ENCODE assay signal across 26 cellular contexts in genomic region chrX:43064096-43064495, GRCh38.
"Had no signal": no experiment of that assay in that cellular context is flagged by ENCODE, and none has a peak within 500 bp of the region (broad histone marks: within the 10 kb centered on the region; RNA-seq: fewer than 3 reads in every experiment).

No MANE protein-coding gene starts in this region.

- H3K9me3 ChIP-seq: body of pancreas, Peyer's patch had no signal

- H3K4me1 Mint-ChIP-seq: activated CD4-positive, alpha-beta T cell treated with anti-CD3 and anti-CD28 coated beads, Interleukin-2, amount 10 ng/mL, durations not matched to agents 24 days and 14 days; activated CD8-positive, alpha-beta memory T cell treated with anti-CD3 and anti-CD28 coated beads, Interleukin-2, amount 10 ng/mL, durations not matched to agents 7 days and 5 days; T-helper 17 cell had no signal

- H3K27me3 Mint-ChIP-seq: activated B cell treated with CpG ODN at 0.5 μM for 24 hours; activated CD4-positive, alpha-beta T cell treated with anti-CD3 and anti-CD28 coated beads, Interleukin-2, amount 10 ng/mL, durations not matched to agents 24 days and 14 days; activated CD8-positive, alpha-beta memory T cell treated with anti-CD3 and anti-CD28 coated beads, Interleukin-2, amount 10 ng/mL, durations not matched to agents 7 days and 5 days; activated naive CD4-positive, alpha-beta T cell treated with anti-CD3 and anti-CD28 coated beads, Interleukin-2, amount 50 U/mL, for 24 hours; T-helper 17 cell had no signal

- H3K4me3 Mint-ChIP-seq: activated B cell treated with CpG ODN at 0.5 μM for 24 hours; activated CD4-positive, alpha-beta T cell treated with anti-CD3 and anti-CD28 coated beads, Interleukin-2, amount 10 ng/mL, durations not matched to agents 24 days and 14 days; activated CD8-positive, alpha-beta memory T cell treated with anti-CD3 and anti-CD28 coated beads, Interleukin-2, amount 10 ng/mL, durations not matched to agents 7 days and 5 days; activated naive CD4-positive, alpha-beta T cell treated with anti-CD3 and anti-CD28 coated beads, Interleukin-2, amount 50 U/mL, for 24 hours; activated T-cell treated with anti-CD3 and anti-CD28 coated beads, Interleukin-2, amount 50 U/mL, for 24 hours; activated T-helper 1 cell treated with anti-CD3 and anti-CD28 coated beads, Interleukin-12 subunit alpha, Interleukin-12 subunit beta, Interleukin-2, Interleukin-4 antibody, amounts not matched to agents 30 ng/mL and 10 ng/mL and 1 ng/mL, durations not matched to agents 14 hours and 24 hours and 36 hours; T-helper 17 cell had no signal

- H3K36me3 ChIP-seq: cardiac muscle cell, Peyer's patch had no signal

- H3K36me3 Mint-ChIP-seq: activated CD8-positive, alpha-beta memory T cell treated with anti-CD3 and anti-CD28 coated beads, Interleukin-2, amount 10 ng/mL, durations not matched to agents 7 days and 5 days; activated naive CD4-positive, alpha-beta T cell treated with anti-CD3 and anti-CD28 coated beads, Interleukin-2, amount 50 U/mL, for 24 hours had no signal

- H3K4me1 ChIP-seq: body of pancreas, Peyer's patch had no signal

- DNase-seq: activated B cell treated with CpG ODN at 0.5 μM for 24 hours; activated CD4-positive, alpha-beta T cell treated with anti-CD3 and anti-CD28 coated beads for 1 hour; activated CD4-positive, alpha-beta T cell treated with anti-CD3 and anti-CD28 coated beads, Interleukin-2, amount 10 ng/mL, durations not matched to agents 24 days and 14 days; activated CD4-positive, alpha-beta T cell treated with anti-CD3 and anti-CD28 coated beads, Interleukin-2, amount 50 U/mL, for 48 hours; activated CD8-positive, alpha-beta memory T cell treated with anti-CD3 and anti-CD28 coated beads, Interleukin-2, amount 10 ng/mL, durations not matched to agents 7 days and 5 days; activated effector memory CD4-positive, alpha-beta T cell treated with Interleukin-2 at 50 U/mL for 16 hours; activated naive CD4-positive, alpha-beta T cell; activated T-cell treated with anti-CD3 and anti-CD28 coated beads, Interleukin-2, amount 50 U/mL, for 24 hours; aorta; body of pancreas; IMR-90; Kasumi-1; KBM-7; NCI-H1092; NCI-H1417 treated with DMSO at 0.1 percent for 48 hours; NCI-H1694 treated with DMSO at 0.1 percent for 48 hours; NCI-H2029 treated with DMSO at 0.1 percent for 48 hours; NCI-H446; NCI-H524; Peyer's patch; SHP77 treated with DMSO at 0.1 percent for 48 hours; T-helper 17 cell; T-helper 9 cell had no signal

- H3K27me3 ChIP-seq: body of pancreas, cardiac muscle cell, Peyer's patch had no signal

- H3K27ac ChIP-seq: body of pancreas, cardiac muscle cell, Peyer's patch had no signal

- H3K4me3 ChIP-seq: body of pancreas, cardiac muscle cell, Peyer's patch had no signal

- H3K27ac Mint-ChIP-seq: activated B cell treated with CpG ODN at 0.5 μM for 24 hours; activated CD4-positive, alpha-beta T cell treated with anti-CD3 and anti-CD28 coated beads, Interleukin-2, amount 10 ng/mL, durations not matched to agents 24 days and 14 days; activated CD8-positive, alpha-beta memory T cell treated with anti-CD3 and anti-CD28 coated beads, Interleukin-2, amount 10 ng/mL, durations not matched to agents 7 days and 5 days; activated naive CD4-positive, alpha-beta T cell treated with anti-CD3 and anti-CD28 coated beads, Interleukin-2, amount 50 U/mL, for 24 hours; activated T-cell treated with anti-CD3 and anti-CD28 coated beads, Interleukin-2, amount 50 U/mL, for 24 hours; activated T-helper 1 cell treated with anti-CD3 and anti-CD28 coated beads, Interleukin-12 subunit alpha, Interleukin-12 subunit beta, Interleukin-2, Interleukin-4 antibody, amounts not matched to agents 30 ng/mL and 10 ng/mL and 1 ng/mL, durations not matched to agents 14 hours and 24 hours and 36 hours; T-helper 17 cell had no signal

- H3K9me3 Mint-ChIP-seq: activated CD4-positive, alpha-beta T cell treated with anti-CD3 and anti-CD28 coated beads, Interleukin-2, amount 10 ng/mL, durations not matched to agents 24 days and 14 days; activated naive CD4-positive, alpha-beta T cell treated with anti-CD3 and anti-CD28 coated beads, Interleukin-2, amount 50 U/mL, for 24 hours; activated T-cell treated with anti-CD3 and anti-CD28 coated beads, Interleukin-2, amount 50 U/mL, for 24 hours; activated T-helper 1 cell treated with anti-CD3 and anti-CD28 coated beads, Interleukin-12 subunit alpha, Interleukin-12 subunit beta, Interleukin-2, Interleukin-4 antibody, amounts not matched to agents 30 ng/mL and 10 ng/mL and 1 ng/mL, durations not matched to agents 14 hours and 24 hours and 36 hours had no signal
